8 cellular contexts compared by ENCODE assay signal in the genomic region with DNA sequence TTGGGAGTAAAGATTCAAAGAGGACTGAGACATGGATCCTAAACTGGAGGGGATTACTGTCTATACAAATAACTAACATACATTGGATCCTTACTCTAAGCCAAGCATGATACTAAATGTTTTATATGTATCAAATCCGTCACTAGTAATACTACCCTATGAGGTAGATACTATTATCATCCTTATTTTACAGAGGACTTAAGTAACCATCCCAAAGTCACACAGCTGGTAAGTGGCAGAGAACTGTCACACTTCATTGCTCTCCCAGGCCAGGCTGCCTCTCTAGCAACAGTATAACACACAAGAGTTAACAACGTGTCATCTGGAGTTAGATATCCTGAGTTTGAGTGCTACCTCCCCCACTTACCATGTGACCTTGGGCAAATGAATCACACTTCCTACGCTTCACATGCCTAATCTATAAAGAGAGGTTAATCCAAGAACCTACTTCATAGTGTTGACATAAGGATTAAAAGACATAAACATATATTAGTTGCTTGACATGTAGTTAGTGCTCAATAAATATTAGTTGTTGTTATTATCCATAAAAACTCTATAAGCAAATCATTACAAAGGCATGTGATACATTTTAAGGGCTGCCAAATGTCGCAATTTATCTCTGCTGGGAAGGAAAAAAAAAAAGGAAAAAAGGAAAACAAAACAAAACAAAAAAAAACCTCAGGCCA. TPM values are rescaled to one million over a fixed set of nuclear protein-coding genes. Genes with fewer than 3 reads are reported as not detected.
DNase-seq lines count a peak whose midpoint lies in the region; TF ChIP-seq lines count a peak whose summit lies in the region.

No MANE protein-coding gene starts in this region.

- no peaks in the 10 kb centered on the region for H3F3A ChIP-seq in GM23248 (ENCODE audit: insufficient read depth)

- H3K4me3 ChIP-seq in GM23248: no peak overlapping the region
- no peak overlapping the region for H3K4me3 ChIP-seq in epithelial cell of esophagus (ENCODE audit: low read length)
- no peak overlapping the region for H3K4me3 ChIP-seq in tibial artery
- H3K4me3 ChIP-seq in H7 (ENCODE audit: insufficient read depth, low read depth, low read length): no peak overlapping the region

- no peaks in the 10 kb centered on the region for H3K36me3 ChIP-seq in GM23248 (ENCODE audit: low read depth)
- no peaks in the 10 kb centered on the region for H3K36me3 ChIP-seq in tibial artery
- H3K36me3 ChIP-seq in H7 (replicated peaks; ENCODE audit: control insufficient read depth, insufficient read depth, low read length): no peaks in the 10 kb centered on the region

- no peaks in the 10 kb centered on the region for H3K9me2 ChIP-seq in GM23248 (ENCODE audit: insufficient read depth)

- H3K27ac ChIP-seq in GM23248 (no peak overlapping the region), tibial artery (no peak overlapping the region)

- 25 to 26% methylated on average over 4 of the region's 4 CpGs for WGBS in GM23248 (ENCODE audit: low coverage in 1 of 2, low lambda C conversion rate in 2 of 2, missing lambda C conversion rate in 2 of 2), 2 experiments

- H2AFZ ChIP-seq in GM23248: peak overlapping the region; percentile 14; the same call in 1 of the 2 replicates

- H4K20me1 ChIP-seq in GM23248 (ENCODE audit: insufficient read depth): no peaks in the 10 kb centered on the region

- peak overlapping the region; percentile 57 for H3K4me2 ChIP-seq in GM23248 (ENCODE audit: unreplicated experiment)

- in situ Hi-C loops in GM23248 (cut with MboI): no loop called here

- H3K4me1 ChIP-seq in GM23248 (ENCODE audit: insufficient read depth) (peaks cover 13% of the 10 kb centered on the region), tibial artery (peaks cover 0 to 3% (median 0%) of the 10 kb centered on the region in 4 donors)

- no peak for TF ChIP-seq CTCF in epithelial cell of esophagus (IDR thresholded peaks at IDR 0.05; ENCODE audit: insufficient read depth, low read depth, low read length, missing control alignments)
- no peak for TF ChIP-seq CTCF in tibial artery (IDR thresholded peaks at IDR 0.05)

- H3K9ac ChIP-seq in GM23248: no peak overlapping the region

- DNase-seq in GM23248: peak; percentile 68
- DNase-seq in NCI-H510A treated with DMSO at 0.1 percent for 48 hours (lab: John Stamatoyannopoulos, UW): peak; percentile 64
- DNase-seq in epithelial cell of esophagus (ENCODE audit: low read depth): peak; percentile 62
- DNase-seq in retina: peak; percentile 45
- no peak for DNase-seq in tibial artery
- DNase-seq in NCI-H2196 (lab: John Stamatoyannopoulos, UW; ENCODE audit: unreplicated experiment): no peak
- no peak for DNase-seq in H7
- no peak for DNase-seq in activated T-cell treated with anti-CD3 and anti-CD28 coated beads, Interleukin-2, amount 50 U/mL, for 1 hour

- H3K27me3 ChIP-seq in GM23248 (replicated peaks; ENCODE audit: insufficient read depth) (no peaks in the 10 kb centered on the region), tibial artery (no peaks in the 10 kb centered on the region), H7 (ENCODE audit: control insufficient read depth, insufficient read depth, low read length) (no peaks in the 10 kb centered on the region)

- H3K9me3 ChIP-seq in GM23248 (ENCODE audit: low read depth): no peaks in the 10 kb centered on the region
- H3K9me3 ChIP-seq in tibial artery: no peaks in the 10 kb centered on the region

- intact Hi-C loops in tibial artery (cut with DNase I; ENCODE audit: low total_unique reads): no loop called here

- H3K79me2 ChIP-seq in GM23248 (ENCODE audit: insufficient read depth): no peaks in the 10 kb centered on the region

RNA-seq across cellular contexts. Expression of a gene that starts 33.8 kb away (rescaled TPM):
- total RNA-seq in GM23248 (2014; rRNA removed; shearing (Covaris generic)): 2.4 and 3.7 TPM in 2 replicates
- 3.8 and 5.4 TPM in 2 replicates for polyA plus RNA-seq in GM23248 (2016; fragmentation: Nextera tagmentation; extraction: Ambion mirVana)
- total RNA-seq in H7 (2014; rRNA removed; shearing (Covaris generic)): 3.9 and 4.6 TPM in 2 replicates

Comparison
In these comparisons a context has a peak if more than half of its experiments do, and no peak if none do; other contexts are left out.
1. DNase-seq: peak in GM23248 (single experiment), NCI-H510A treated with DMSO at 0.1 percent for 48 hours (single experiment), epithelial cell of esophagus (single experiment) and retina (single experiment); none in tibial artery (0 of 2), NCI-H2196 (single experiment), H7 (single experiment) and activated T-cell treated with anti-CD3 and anti-CD28 coated beads, Interleukin-2, amount 50 U/mL, for 1 hour (single experiment).